Comparison of ENCODE assay signal across 17 cellular contexts in the genomic region with DNA sequence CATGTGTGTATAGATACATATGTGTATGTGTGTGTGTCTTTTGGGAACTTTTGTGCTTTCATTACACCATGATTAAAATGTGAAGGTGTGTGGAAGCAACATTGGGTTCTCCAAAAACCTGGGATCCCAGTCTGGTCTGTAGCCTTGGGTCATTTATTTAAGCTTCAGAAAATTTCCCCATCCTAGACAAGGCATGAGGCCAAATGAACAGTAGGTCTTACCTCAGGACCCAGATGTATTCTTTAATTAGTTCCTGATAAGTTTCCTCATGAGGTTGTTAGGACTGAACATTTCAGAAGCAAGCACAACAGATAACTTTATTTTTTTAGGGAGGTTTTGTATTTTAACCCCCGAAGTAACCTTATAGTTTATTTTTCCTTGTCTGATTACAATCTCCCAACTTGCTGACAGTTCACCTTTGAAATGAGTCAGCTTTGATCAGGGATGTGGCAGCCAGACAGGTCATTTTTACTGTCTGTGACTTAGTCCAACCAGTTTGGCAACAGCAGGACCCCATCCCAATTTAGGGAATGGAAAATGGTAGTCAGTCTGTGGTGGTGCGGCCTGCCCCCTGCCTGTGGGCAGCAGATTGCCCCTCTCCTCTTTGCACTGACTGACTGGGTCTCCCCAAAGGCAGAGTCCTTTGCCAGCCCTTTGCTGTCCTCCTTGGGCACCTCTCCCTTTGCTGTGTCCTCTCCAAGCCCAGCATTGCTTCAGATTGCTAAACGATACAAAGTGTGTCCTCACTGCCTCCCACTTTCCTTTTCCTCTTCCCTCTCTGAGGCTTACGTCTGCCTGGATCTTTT.
DNase-seq lines count a peak whose midpoint lies in the region; ATAC-seq, FAIRE-seq and TF ChIP-seq lines count a peak whose summit lies in the region.
"Had no signal": no experiment of that assay in that cellular context is flagged by ENCODE, and none has a peak within 500 bp of the region (broad histone marks: within the 10 kb centered on the region; RNA-seq: fewer than 3 reads in every experiment).

No MANE protein-coding gene starts in this region.

- H3K4me3 ChIP-seq in BJ (ENCODE audit: low read depth, low read length) (no peak overlapping the region), LNCaP clone FGC (ENCODE audit: low read depth, low read length) (no peak overlapping the region), H1 (ENCODE audit: extremely low read depth in 1 of 4, insufficient read depth in 2 of 4, low read depth in 3 of 4, low read length in 4 of 4) (no peak overlapping the region), mesenchymal stem cell (ENCODE audit: insufficient read depth in 1 of 2, low read depth in 1 of 2, low read length in 2 of 2) (no peak overlapping the region), A673 (ENCODE audit: low read depth, low read length, poor library complexity, severe bottlenecking) (no peak overlapping the region), transverse colon (no peak overlapping the region)
- H3K4me3 ChIP-seq: BLaER1, skin epidermis had no signal

- H4K20me1 ChIP-seq in H1 (replicated peaks in 1 of 2; ENCODE audit: control insufficient read depth in 1 of 2, insufficient read depth in 2 of 2, low read length in 2 of 2): no peaks in the 10 kb centered on the region
- H4K20me1 ChIP-seq: BLaER1 had no signal

- H2BK12ac ChIP-seq in H1 (ENCODE audit: low read depth, low read length): 0 out of 2 replicates have a peak overlapping the region, but pooled peaks have one; percentile 41
- H2BK12ac ChIP-seq in mesenchymal stem cell (ENCODE audit: low read length in 2 of 2): peak overlapping the region in 1 of 2 experiments; percentile 24

- no peak overlapping the region for H3K4me2 ChIP-seq in H1 (ENCODE audit: insufficient read depth in 1 of 2, low read depth in 2 of 2, low read length in 2 of 2)
- no peak overlapping the region for H3K4me2 ChIP-seq in mesenchymal stem cell (ENCODE audit: low read length, poor library complexity, severe bottlenecking)
- H3K4me2 ChIP-seq: BLaER1 had no signal

- H4K8ac ChIP-seq in H1 (ENCODE audit: extremely low read depth, insufficient read depth, low read length) (no peak overlapping the region; the same call in 1 of the 2 replicates), mesenchymal stem cell (ENCODE audit: low read length) (no peak overlapping the region)

- 0 out of 2 replicates have a peak overlapping the region, but pooled peaks have one; percentile 65 for H2AK5ac ChIP-seq in H1 (ENCODE audit: low read depth, low read length)
- H2AK5ac ChIP-seq in mesenchymal stem cell (ENCODE audit: low read length, severe bottlenecking): peak overlapping the region; percentile 49

- TF ChIP-seq EP300 in H1 (IDR thresholded peaks at IDR 0.05; ENCODE audit: borderline replicate concordance in 1 of 2, low read depth in 2 of 2, low read length in 2 of 2): no peak
- TF ChIP-seq EP300 in transverse colon (IDR thresholded peaks at IDR 0.05; ENCODE audit: low read depth): no peak

- H2BK20ac ChIP-seq in H1 (ENCODE audit: low read length): no peak overlapping the region

- H3K27ac ChIP-seq in H1 (ENCODE audit: low read depth, low read length) (no peak overlapping the region), mesenchymal stem cell (ENCODE audit: low read length, poor library complexity, severe bottlenecking) (no peak overlapping the region), A673 (ENCODE audit: low read depth, low read length, poor library complexity, severe bottlenecking) (no peak overlapping the region), transverse colon (peak overlapping the region in 2 of 4 donors; percentile 18 to 80)
- H3K27ac ChIP-seq: BLaER1 had no signal

- H3K23ac ChIP-seq in H1 (ENCODE audit: insufficient read length): no peak overlapping the region
- no peak overlapping the region for H3K23ac ChIP-seq in mesenchymal stem cell (ENCODE audit: low read length in 2 of 2)

- H2BK5ac ChIP-seq in H1 (ENCODE audit: low read depth, low read length) (no peak overlapping the region), mesenchymal stem cell (ENCODE audit: low read depth, low read length, poor library complexity, severe bottlenecking) (no peak overlapping the region)

- H3K23me2 ChIP-seq in H1 (ENCODE audit: low read depth, low read length): no peaks in the 10 kb centered on the region; the same call in 1 of the 2 replicates

- peak; percentile 64 to 66 for TF ChIP-seq RAD21 in H1 (IDR thresholded peaks at IDR 0.05 in 1 of 2, conservative IDR thresholded peaks at IDR 0.05 in 1 of 2; ENCODE audit: low read depth in 2 of 2, low read length in 2 of 2)

- no peak overlapping the region for H3K14ac ChIP-seq in H1 (ENCODE audit: insufficient read length)
- peak overlapping the region in 1 of 2 experiments; percentile 31 for H3K14ac ChIP-seq in mesenchymal stem cell (ENCODE audit: low read length in 2 of 2)

- H3K4ac ChIP-seq in H1 (replicated peaks; ENCODE audit: insufficient read length, low read depth, low read length) (no peak overlapping the region), mesenchymal stem cell (ENCODE audit: low read depth in 1 of 2, low read length in 2 of 2) (no peak overlapping the region)

- BruUV-seq in A673 (replicated peaks; lab: Mats Ljungman, UMichigan): no TSS peak

- 43% methylated on average over 4 of the region's 4 CpGs; no CpG with 5 or more reads in 1 of the 2 experiments for WGBS in H1 (ENCODE audit: extremely low coverage in 1 of 2, insufficient coverage in 1 of 2, insufficient read length in 1 of 2, insufficient replicate concordance in 2 of 2, low coverage in 1 of 2, low lambda C conversion rate in 2 of 2, missing lambda C conversion rate in 1 of 2), 2 experiments
- WGBS in mesenchymal stem cell: 63% methylated on average over 3 of the region's 4 CpGs
- 55 to 60% methylated on average over 3 to 4 of the region's 4 CpGs for WGBS in transverse colon (ENCODE audit: low coverage in 1 of 2), 2 donors

- TF ChIP-seq CTCF in BJ (IDR thresholded peaks at IDR 0.05; ENCODE audit: insufficient read depth, low read depth, low read length) (0 out of 2 replicates have a peak, but pooled peaks have one; percentile 4), LNCaP clone FGC (IDR thresholded peaks at IDR 0.05; ENCODE audit: control insufficient read depth, extremely low read depth, insufficient read depth) (peak; percentile 20; the same call in 1 of the 2 replicates), H1 (IDR thresholded peaks at IDR 0.05; ENCODE audit: control extremely low read depth in 1 of 3, insufficient read depth in 1 of 3, low read depth in 1 of 3, low read length in 3 of 3) (peak; percentile 51 to 86 (median 76)), A673 (conservative IDR thresholded peaks at IDR 0.05; ENCODE audit: low read depth, low read length) (no peak), transverse colon (IDR thresholded peaks at IDR 0.05) (no peak)

- no peaks in the 10 kb centered on the region for H3K27me3 ChIP-seq in BJ (ENCODE audit: control insufficient read depth, insufficient read depth, low read length)
- H3K27me3 ChIP-seq in H1 (replicated peaks in 1 of 4; ENCODE audit: control insufficient read depth in 3 of 4, extremely low read depth in 1 of 4, insufficient read depth in 3 of 4, low read length in 3 of 4): no peaks in the 10 kb centered on the region
- H3K27me3 ChIP-seq in mesenchymal stem cell (ENCODE audit: control insufficient read depth in 1 of 2, insufficient read depth in 1 of 2, low read length in 2 of 2): no peaks in the 10 kb centered on the region
- H3K27me3 ChIP-seq in A673 (replicated peaks; ENCODE audit: insufficient read depth, low read depth, low read length, poor library complexity): no peaks in the 10 kb centered on the region
- H3K27me3 ChIP-seq in transverse colon: no peaks in the 10 kb centered on the region
- H3K27me3 ChIP-seq: BLaER1 had no signal

- H2AFZ ChIP-seq in H1 (ENCODE audit: low read length) (no peak overlapping the region), mesenchymal stem cell (ENCODE audit: low read depth, low read length) (no peak overlapping the region)

- POLR2A ChIA-PET in BJ (lab: Charles Lee): no interaction called here
- POLR2A ChIA-PET in H1 (lab: Charles Lee; ENCODE audit: partially characterized antibody): interaction anchor here (1.4 to 3.7 kb wide), 2 partner anchors 17 to 23 kb away, joined by 3 to 14 read pairs; no protein-coding TSS in a partner anchor
- POLR2A ChIA-PET in A673 (lab: Charles Lee; ENCODE audit: low non-redundant PET): no interaction called here

- peak overlapping the region; percentile 58 for H4K91ac ChIP-seq in H1 (replicated peaks; ENCODE audit: insufficient read length, low read length)
- peak overlapping the region; percentile 32 for H4K91ac ChIP-seq in mesenchymal stem cell (ENCODE audit: low read length)

- H2BK120ac ChIP-seq in H1 (replicated peaks; ENCODE audit: low read depth, low read length) (no peak overlapping the region), mesenchymal stem cell (ENCODE audit: low read depth, low read length) (no peak overlapping the region)

- in situ Hi-C loops in transverse colon (cut with MboI; ENCODE audit: low pct_ligation_motif_present in 1 of 4, low pct_unique_long_range_greater_than_20kb in 1 of 4, low sequenced_read_pairs in 3 of 4): no loop called here

- H3K56ac ChIP-seq in H1 (replicated peaks; ENCODE audit: insufficient read length, low read depth, low read length): no peak overlapping the region

- H3K36me3 ChIP-seq in BJ (ENCODE audit: control insufficient read depth, insufficient read depth, low read length) (peaks cover 2% of the 10 kb centered on the region; the same call in 1 of the 2 replicates), H1 (ENCODE audit: control insufficient read depth in 2 of 4, insufficient read depth in 4 of 4, low read length in 3 of 4) (peaks cover 0 to 7% (median 2%) of the 10 kb centered on the region in 4 experiments; a peak in 4 of 8 replicates), mesenchymal stem cell (ENCODE audit: control insufficient read depth in 1 of 2, insufficient read depth in 2 of 2, low read depth in 1 of 2, low read length in 2 of 2) (peaks cover 0 to 21% of the 10 kb centered on the region in 2 experiments), A673 (ENCODE audit: insufficient read depth, low read length, poor library complexity, severe bottlenecking) (no peaks in the 10 kb centered on the region), transverse colon (no peaks in the 10 kb centered on the region)
- H3K36me3 ChIP-seq: BLaER1 had no signal

- DNase-seq in BJ (ENCODE audit: low read depth): no peak
- DNase-seq in LNCaP clone FGC (ENCODE audit: low read depth): no peak
- DNase-seq in H1 (ENCODE audit: low read depth in 1 of 2, low spot score in 2 of 2): no peak
- no peak for DNase-seq in mesenchymal stem cell
- DNase-seq in A673 (ENCODE audit: low spot score): no peak
- DNase-seq in activated CD4-positive, alpha-beta T cell treated with anti-CD3 and anti-CD28 coated beads, Interleukin-2, amount 50 U/mL, for 1 hour: no peak
- DNase-seq in transverse colon: no peak
- DNase-seq: activated CD4-positive, alpha-beta T cell treated with anti-CD3 and anti-CD28 coated beads, Interleukin-2, amount 10 ng/mL, durations not matched to agents 24 days and 14 days; GF-D8; NCI-H2171 treated with DMSO at 0.1 percent for 48 hours; occipital lobe; stimulated activated naive CD8-positive, alpha-beta T cell treated with anti-CD3 and anti-CD28 coated beads, Interleukin-15, amount 100 ng/mL, for 72 hours; T-helper 2 cell had no signal

- H3K79me2 ChIP-seq in H1 (ENCODE audit: control insufficient read depth in 1 of 2, insufficient read depth in 2 of 2, low read length in 2 of 2): peaks cover 9 to 92% of the 10 kb centered on the region in 2 experiments; a peak in 3 of 4 replicates

- H3K9me3 ChIP-seq in H1 (ENCODE audit: insufficient read depth in 2 of 2, low read depth in 1 of 2, low read length in 1 of 2) (no peaks in the 10 kb centered on the region), mesenchymal stem cell (ENCODE audit: control insufficient read depth, low read length) (no peaks in the 10 kb centered on the region), A673 (ENCODE audit: low read depth, low read length, poor library complexity, severe bottlenecking) (no peaks in the 10 kb centered on the region), transverse colon (no peaks in the 10 kb centered on the region)
- H3K9me3 ChIP-seq: BLaER1 had no signal

- H3K79me1 ChIP-seq in H1 (ENCODE audit: low read depth, low read length) (peaks cover 4% of the 10 kb centered on the region; the same call in 1 of the 2 replicates), mesenchymal stem cell (replicated peaks; ENCODE audit: low read length, poor library complexity, severe bottlenecking) (peaks cover 45% of the 10 kb centered on the region)

- TF ChIP-seq POLR2A in H1 (IDR thresholded peaks at IDR 0.05; ENCODE audit: control extremely low read depth in 1 of 2, low read depth in 2 of 2, low read length in 2 of 2) (no peak), transverse colon (IDR thresholded peaks at IDR 0.05) (no peak)

- H3K9ac ChIP-seq in H1 (replicated peaks in 1 of 4; ENCODE audit: extremely low read depth in 1 of 4, low read depth in 3 of 4, low read length in 3 of 4) (no peak overlapping the region), mesenchymal stem cell (ENCODE audit: low read length) (no peak overlapping the region)
- H3K9ac ChIP-seq: BLaER1 had no signal

- FAIRE-seq in H1 (lab: Jason Lieb, UNC): no peak
- FAIRE-seq: HTR-8/SVneo had no signal

- no peak overlapping the region for H4K5ac ChIP-seq in H1 (ENCODE audit: insufficient read length, low read depth, low read length)

- H3K18ac ChIP-seq in H1 (ENCODE audit: extremely low read depth, low read length) (no peak overlapping the region), mesenchymal stem cell (ENCODE audit: low read depth in 1 of 2, low read length in 2 of 2) (no peak overlapping the region)

- no peak for ATAC-seq in HG03432 (IDR thresholded peaks at IDR 0.05; ENCODE audit: unreplicated experiment)
- ATAC-seq: stimulated activated naive CD8-positive, alpha-beta T cell treated with anti-CD3 and anti-CD28 coated beads, Interleukin-15, amount 100 ng/mL, for 72 hours had no signal

- H3K4me1 ChIP-seq in H1 (replicated peaks in 1 of 4; ENCODE audit: control insufficient read depth in 3 of 4, insufficient read depth in 4 of 4, low read length in 3 of 4): peaks cover 8 to 46% (median 26%) of the 10 kb centered on the region in 4 experiments; a peak in 6 of 7 replicates
- H3K4me1 ChIP-seq in mesenchymal stem cell (ENCODE audit: control insufficient read depth, insufficient read depth, low read depth, low read length): peaks cover 5% of the 10 kb centered on the region
- no peaks in the 10 kb centered on the region for H3K4me1 ChIP-seq in A673 (ENCODE audit: insufficient read depth, low read length, poor library complexity, severe bottlenecking)
- H3K4me1 ChIP-seq in transverse colon: peaks cover 20 to 51% (median 29%) of the 10 kb centered on the region in 4 donors

- H2BK15ac ChIP-seq in H1 (ENCODE audit: low read length) (no peak overlapping the region), mesenchymal stem cell (ENCODE audit: low read depth, poor library complexity, severe bottlenecking) (no peak overlapping the region)

- intact Hi-C loops in A673 (cut with micrococcal nuclease; ENCODE audit: unreplicated experiment): loop anchor here (10.0 kb wide), 1 partner anchor 236 kb away; no protein-coding TSS in a partner anchor
- intact Hi-C loops in transverse colon (cut with DNase I; ENCODE audit: low total_unique reads): no loop called here

- CTCF ChIA-PET in BJ (lab: Yijun Ruan, JAX): interaction anchor here (0.6 to 1.4 kb wide), 8 partner anchors 12 to 237 kb away, joined by 3 to 5 read pairs (median 3); no protein-coding TSS in a partner anchor
- CTCF ChIA-PET in H1 (lab: Charles Lee; ENCODE audit: partially characterized antibody): interaction anchor here (0.6 to 7.7 kb wide), 47 partner anchors 9 to 602 kb away, joined by 3 to 44 read pairs (median 5); no protein-coding TSS in a partner anchor
- CTCF ChIA-PET in A673 (lab: Charles Lee): no interaction called here

Comparison
In these comparisons a context has a peak if more than half of its experiments do, and no peak if none do; other contexts are left out.
1. CTCF ChIP-seq: peak in BJ (single experiment), LNCaP clone FGC (single experiment) and H1 (3 of 3); none in A673 (single experiment) and transverse colon (0 of 5).